In genomic region chr12:125089083-125089482, GRCh38 we compare ENCODE assay signal across 27 cellular contexts. TPM values are rescaled to one million over a fixed set of nuclear protein-coding genes. Genes with fewer than 3 reads are reported as not detected.
A peak's percentile ranks its signal among the peaks of the same experiment; 100 is the strongest.
DNase-seq lines count a peak whose midpoint lies in the region; ATAC-seq and TF ChIP-seq lines count a peak whose summit lies in the region.
"Had no signal": no experiment of that assay in that cellular context is flagged by ENCODE, and none has a peak within 500 bp of the region (broad histone marks: within the 10 kb centered on the region; RNA-seq: fewer than 3 reads in every experiment).

No MANE protein-coding gene starts in this region.

- peak; percentile 39 for TF ChIP-seq CTCF in brain microvascular endothelial cell (IDR thresholded peaks at IDR 0.05; ENCODE audit: low read depth, low read length, missing control alignments)
- no peak for TF ChIP-seq CTCF in PC-9 (conservative IDR thresholded peaks at IDR 0.05)
- no peak for TF ChIP-seq CTCF in left ventricle myocardium inferior (IDR thresholded peaks at IDR 0.05; ENCODE audit: borderline replicate concordance)

- H3K79me2 ChIP-seq in PC-9 (ENCODE audit: low read depth): no peaks in the 10 kb centered on the region

- H3F3A ChIP-seq in PC-9 (ENCODE audit: insufficient read depth, low read depth): no peaks in the 10 kb centered on the region

- no peak overlapping the region for H2AFZ ChIP-seq in PC-9

- DNase-seq in NCI-H748 (lab: John Stamatoyannopoulos, UW; ENCODE audit: unreplicated experiment) (peak; percentile 30), NCI-H748 treated with DMSO at 0.1 percent for 48 hours (lab: John Stamatoyannopoulos, UW) (no peak), NCI-H146 treated with DMSO at 0.1 percent for 48 hours (lab: John Stamatoyannopoulos, UW; ENCODE audit: unreplicated experiment) (peak; percentile 97), brain microvascular endothelial cell (peak; percentile 14), PC-9 (no peak), left ventricle myocardium inferior (no peak), RPMI8226 (no peak)
- DNase-seq: activated B cell treated with CpG ODN at 0.5 μM for 24 hours; activated CD4-positive, alpha-beta T cell treated with anti-CD3 and anti-CD28 coated beads, Interleukin-2, amount 50 U/mL, for 48 hours; activated gamma-delta T cell treated with Interleukin-2 at 50 U/mL for 16 hours; adrenal gland; head of caudate nucleus; Kasumi-1; left ventricle myocardium superior; NCI-H1105; NCI-H2107; NCI-H524; stimulated activated CD4-positive, alpha-beta T cell treated with anti-CD3 and anti-CD28 coated beads, Interleukin-12 subunit alpha, Interleukin-12 subunit beta, amount 100 ng/mL, for 4 hours; T-helper 9 cell; trophoblast cell had no signal

- H3K27me3 ChIP-seq in brain microvascular endothelial cell (replicated peaks) (no peaks in the 10 kb centered on the region), PC-9 (ENCODE audit: insufficient read depth, low read depth) (no peaks in the 10 kb centered on the region), left ventricle myocardium inferior (ENCODE audit: low read depth) (no peaks in the 10 kb centered on the region)
- H3K27me3 ChIP-seq: adrenal gland, BLaER1, cardiac muscle cell, right atrium auricular region had no signal

- POLR2A ChIA-PET in PC-9 (lab: Charles Lee; ENCODE audit: unreplicated experiment): no interaction called here

- H3K9me3 ChIP-seq in PC-9 (ENCODE audit: insufficient read depth, low read depth): no peaks in the 10 kb centered on the region
- H3K9me3 ChIP-seq in left ventricle myocardium inferior (replicated peaks): no peaks in the 10 kb centered on the region
- H3K9me3 ChIP-seq: A549, adrenal gland, BLaER1, right atrium auricular region had no signal

- H3K4me3 ChIP-seq in brain microvascular endothelial cell (ENCODE audit: low read depth, low read length): no peak overlapping the region
- H3K4me3 ChIP-seq in PC-9: no peak overlapping the region
- no peak overlapping the region for H3K4me3 ChIP-seq in left ventricle myocardium inferior
- H3K4me3 ChIP-seq: A549, adrenal gland, BLaER1, cardiac muscle cell, right atrium auricular region had no signal

- no peaks in the 10 kb centered on the region for H3K9me2 ChIP-seq in PC-9 (ENCODE audit: insufficient read depth)

- no peak overlapping the region for H3K4me2 ChIP-seq in PC-9
- H3K4me2 ChIP-seq: A549, BLaER1 had no signal

- in situ Hi-C loops in brain microvascular endothelial cell (cut with HindIII; ENCODE audit: low pct_ligation_motif_present, low sequenced_read_pairs): no loop called here

- BruUV-seq in PC-9 (replicated peaks; lab: Mats Ljungman, UMichigan): no TSS peak

- CTCF ChIA-PET in PC-9 (lab: Charles Lee): no interaction called here

- intact Hi-C loops in PC-9 (cut with micrococcal nuclease; ENCODE audit: unreplicated experiment): no loop called here
- intact Hi-C loops in left ventricle myocardium inferior (cut with micrococcal nuclease): no loop called here

- H4K20me1 ChIP-seq in PC-9 (ENCODE audit: insufficient read depth): no peaks in the 10 kb centered on the region
- H4K20me1 ChIP-seq: BLaER1 had no signal

- H3K36me3 ChIP-seq in brain microvascular endothelial cell (replicated peaks) (peaks cover 7% of the 10 kb centered on the region), PC-9 (ENCODE audit: low read depth) (no peaks in the 10 kb centered on the region), left ventricle myocardium inferior (peaks cover 53% of the 10 kb centered on the region)
- H3K36me3 ChIP-seq: cardiac muscle cell had no signal

- no peaks in the 10 kb centered on the region for H3K4me1 ChIP-seq in PC-9 (replicated peaks; ENCODE audit: insufficient read depth)
- peaks cover 13% of the 10 kb centered on the region for H3K4me1 ChIP-seq in left ventricle myocardium inferior
- H3K4me1 ChIP-seq: right atrium auricular region had no signal

- no peak overlapping the region for H3K27ac ChIP-seq in brain microvascular endothelial cell
- H3K27ac ChIP-seq in PC-9: no peak overlapping the region
- H3K27ac ChIP-seq in left ventricle myocardium inferior (replicated peaks): no peak overlapping the region
- H3K27ac ChIP-seq: A549, adrenal gland, BLaER1, cardiac muscle cell, right atrium auricular region had no signal

- no peak for ATAC-seq in GM19324 (IDR thresholded peaks at IDR 0.05; ENCODE audit: low FRiP score, unreplicated experiment)
- ATAC-seq: A549; left ventricle myocardium superior; natural killer cell treated with Interleukin-12 subunit alpha and Interleukin-12 subunit beta and Interleukin-15 and Interleukin-18, amount 100 ng/mL, for 72 hours; Right ventricle myocardium inferior had no signal

RNA-seq across cellular contexts. Expression of gene AACS, which starts 23.8 kb away (rescaled TPM):
- 46.8 and 48.5 TPM in 2 replicates for total RNA-seq in PC-9 (2021)
- 11.5 TPM for total RNA-seq in left ventricle myocardium inferior

Comparison
In these comparisons a context has a peak if more than half of its experiments do, and no peak if none do; other contexts are left out.
1. DNase-seq: peak in NCI-H748 (single experiment), NCI-H146 treated with DMSO at 0.1 percent for 48 hours (single experiment) and brain microvascular endothelial cell (single experiment); none in NCI-H748 treated with DMSO at 0.1 percent for 48 hours (single experiment), PC-9 (0 of 2), left ventricle myocardium inferior (single experiment) and RPMI8226 (single experiment).